ENCODE assay signal across 8 cellular contexts in genomic region chr1:204408602-204409001, GRCh38. TPM values are rescaled to one million over a fixed set of nuclear protein-coding genes. Genes with fewer than 3 reads are reported as not detected.
DNase-seq lines count a peak whose midpoint lies in the region; ATAC-seq and TF ChIP-seq lines count a peak whose summit lies in the region.

No MANE protein-coding gene starts in this region.

- no peaks in the 10 kb centered on the region for H3K27me3 ChIP-seq in duodenal mucosa (ENCODE audit: control insufficient read depth in 1 of 2, insufficient read depth in 2 of 2, low read length in 2 of 2)

- intact Hi-C loops in natural killer cell (cut with micrococcal nuclease): no loop called here

- peaks cover 10 to 22% of the 10 kb centered on the region in 2 donors for H3K36me3 ChIP-seq in duodenal mucosa (ENCODE audit: control insufficient read depth in 1 of 2, insufficient read depth in 2 of 2, low read length in 2 of 2)

- H3K4me1 ChIP-seq in duodenal mucosa (ENCODE audit: control insufficient read depth in 1 of 2, insufficient read depth in 2 of 2, low read length in 2 of 2): peaks cover 5 to 8% of the 10 kb centered on the region in 2 donors

- H3K4me1 Mint-ChIP-seq in natural killer cell: peaks cover 56 to 68% of the 10 kb centered on the region in 2 donors

- no peak for DNase-seq in AG10803 (ENCODE audit: low read depth)
- DNase-seq in LNCaP clone FGC (ENCODE audit: low read depth): no peak
- DNase-seq in natural killer cell: no peak
- DNase-seq in dedifferentiated amniotic fluid mesenchymal stem cell (ENCODE audit: extremely low spot score): no peak
- DNase-seq in NOMO-1 treated with dmso at 0.1 percent for 144 hours (lab: John Stamatoyannopoulos, UW; ENCODE audit: unreplicated experiment): no peak
- DNase-seq in DMS114 treated with DMSO at 0.1 percent for 48 hours (lab: John Stamatoyannopoulos, UW; ENCODE audit: unreplicated experiment): no peak

- no peaks in the 10 kb centered on the region for H3K9me3 ChIP-seq in duodenal mucosa (ENCODE audit: control insufficient read depth in 1 of 2, low read length in 2 of 2)

- H3K4me3 ChIP-seq in AG10803 (ENCODE audit: low read length): peak overlapping the region; percentile 100
- H3K4me3 ChIP-seq in LNCaP clone FGC (ENCODE audit: low read depth, low read length): peak overlapping the region; percentile 78
- peak overlapping the region; percentile 90 to 97 for H3K4me3 ChIP-seq in duodenal mucosa (ENCODE audit: low read depth in 1 of 2, low read length in 2 of 2)

- H3K27ac ChIP-seq in duodenal mucosa (ENCODE audit: low read depth, low read length): no peak overlapping the region

- H3K27me3 Mint-ChIP-seq in natural killer cell (ENCODE audit: low read depth in 2 of 2): no peaks in the 10 kb centered on the region

- ATAC-seq in natural killer cell (no peak), GM19351 (IDR thresholded peaks at IDR 0.05; ENCODE audit: unreplicated experiment) (no peak)

- no peaks in the 10 kb centered on the region for H3K36me3 Mint-ChIP-seq in natural killer cell

- no peaks in the 10 kb centered on the region for H3K9me3 Mint-ChIP-seq in natural killer cell

- H3K4me3 Mint-ChIP-seq in natural killer cell: peak overlapping the region; percentile 99

- H3K27ac Mint-ChIP-seq in natural killer cell: peak overlapping the region; percentile 98 to 100

- TF ChIP-seq CTCF in AG10803 (conservative IDR thresholded peaks at IDR 0.05; ENCODE audit: low read length): no peak
- TF ChIP-seq CTCF in LNCaP clone FGC (IDR thresholded peaks at IDR 0.05; ENCODE audit: control insufficient read depth, extremely low read depth, insufficient read depth): no peak
- no peak for TF ChIP-seq CTCF in natural killer cell (IDR thresholded peaks at IDR 0.05)

- H3K9ac ChIP-seq in duodenal mucosa (ENCODE audit: low read depth in 1 of 2, low read length in 2 of 2): peak overlapping the region; percentile 98

RNA-seq across cellular contexts. Expression of gene PPP1R15B, which starts 3.0 kb away (rescaled TPM):
- total RNA-seq in natural killer cell: 100 to 1,000 TPM; 174 to 236 (median 222) TPM

RNA-seq across cellular contexts. Expression of gene PLEKHA6, which starts 48.9 kb away (rescaled TPM):
- under 1 TPM; 0.10 to 0.43 (median 0.16) TPM for total RNA-seq in natural killer cell
